In genomic region chr13:32246468-32246867, GRCh38 we compare ENCODE assay signal across 8 cellular contexts.
DNase-seq lines count a peak whose midpoint lies in the region; ATAC-seq and TF ChIP-seq lines count a peak whose summit lies in the region.

No MANE protein-coding gene starts in this region.

- H3K4me3 ChIP-seq in SK-N-MC (no peak overlapping the region), breast epithelium (no peak overlapping the region)

- no peaks in the 10 kb centered on the region for H3K27me3 ChIP-seq in breast epithelium

- H3K9ac ChIP-seq in SK-N-MC (ENCODE audit: insufficient read length): no peak overlapping the region

- no peak for TF ChIP-seq POLR2A in breast epithelium (IDR thresholded peaks at IDR 0.05)

- H3K36me3 ChIP-seq in SK-N-MC (ENCODE audit: insufficient read depth, low read length) (no peaks in the 10 kb centered on the region), breast epithelium (no peaks in the 10 kb centered on the region)

- H3K27ac ChIP-seq in SK-N-MC (no peak overlapping the region), breast epithelium (no peak overlapping the region)

- intact Hi-C loops in breast epithelium (cut with DNase I; ENCODE audit: low total_unique reads): no loop called here

- peak; percentile 78 for ATAC-seq in HG03565 (IDR thresholded peaks at IDR 0.05; ENCODE audit: unreplicated experiment)

- DNase-seq in NCI-H2029 (lab: John Stamatoyannopoulos, UW) (peak; percentile 8), NCI-H2029 treated with DMSO at 0.1 percent for 48 hours (lab: John Stamatoyannopoulos, UW) (no peak), GM20000 (ENCODE audit: low spot score) (peak; percentile 70), SK-N-MC (ENCODE audit: low read depth, low spot score) (peak; percentile 20), breast epithelium (ENCODE audit: low spot score in 2 of 2) (peak in 1 of 2 donors; percentile 43), left kidney (ENCODE audit: low read depth, low spot score) (peak; percentile 73)
- peak; percentile 1 to 29 for DNase-seq in stimulated activated CD8-positive, alpha-beta memory T cell treated with anti-CD3 and anti-CD28 coated beads, Interleukin-2, amount 100 ng/mL, for 48 hours (ENCODE audit: low read depth in 2 of 2)

- H3K4me1 ChIP-seq in breast epithelium: no peaks in the 10 kb centered on the region

- TF ChIP-seq CTCF in GM20000 (IDR thresholded peaks at IDR 0.05; ENCODE audit: extremely low read depth, missing control alignments) (peak; percentile 42), breast epithelium (IDR thresholded peaks at IDR 0.05) (peak; percentile 51 to 70 (median 60))

- H3K9me3 ChIP-seq in SK-N-MC (ENCODE audit: low read depth, low read length) (no peaks in the 10 kb centered on the region), breast epithelium (no peaks in the 10 kb centered on the region)
